ENCODE assay signal across 13 cellular contexts in the genomic region with DNA sequence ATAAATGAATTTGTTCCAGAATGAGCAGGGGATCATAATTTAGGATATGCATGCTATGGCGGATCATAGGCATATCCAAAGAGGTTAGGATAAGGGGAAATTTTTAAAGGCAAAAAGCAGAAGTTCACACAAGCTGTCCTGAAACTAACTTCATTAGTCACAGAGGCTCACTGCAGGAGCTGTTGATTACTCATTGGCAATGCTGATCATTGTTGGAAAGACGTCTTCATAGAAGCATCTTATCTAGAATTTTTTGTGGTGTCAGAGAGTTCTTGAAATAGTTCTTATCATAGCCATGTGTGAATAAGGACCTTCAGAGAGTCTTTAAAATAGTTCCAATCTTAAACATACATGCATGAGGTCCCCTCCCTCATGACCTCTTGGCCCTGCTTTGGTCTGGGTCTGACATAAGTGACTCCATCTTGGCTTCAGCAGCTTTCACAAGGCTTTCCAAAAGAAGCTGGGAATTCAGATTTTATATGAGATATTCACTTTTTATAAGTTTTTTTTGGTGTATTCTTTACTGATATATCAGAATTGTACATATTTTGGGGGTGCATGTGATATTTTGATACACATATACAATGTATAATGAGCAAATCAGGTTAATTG. TPM values are rescaled to one million over a fixed set of nuclear protein-coding genes. Genes with fewer than 3 reads are reported as not detected.
DNase-seq lines count a peak whose midpoint lies in the region; ATAC-seq and TF ChIP-seq lines count a peak whose summit lies in the region.
"Had no signal": no experiment of that assay in that cellular context is flagged by ENCODE, and none has a peak within 500 bp of the region (broad histone marks: within the 10 kb centered on the region; RNA-seq: fewer than 3 reads in every experiment).

No MANE protein-coding gene starts in this region.

- no peaks in the 10 kb centered on the region for H3K4me1 Mint-ChIP-seq in activated T-helper 2 cell treated with anti-CD3 and anti-CD28 coated beads, Interferon-gamma antibody, Interleukin-2, Interleukin-4, amounts not matched to agents 10 μg/mL and 5 μg/mL and 100 μg/mL, durations not matched to agents 14 hours and 24 hours and 36 hours (ENCODE audit: low read depth)
- H3K4me1 Mint-ChIP-seq: activated B cell treated with CpG ODN at 0.5 μM for 24 hours; CD4-positive, CD25-positive, alpha-beta regulatory T cell had no signal

- TF ChIP-seq CTCF in GM10248 (IDR thresholded peaks at IDR 0.05; ENCODE audit: control extremely low read depth, extremely low read depth, low read depth, missing control alignments) (no peak), cardiac fibroblast (IDR thresholded peaks at IDR 0.05; ENCODE audit: low read depth, low read length) (no peak)

- no peaks in the 10 kb centered on the region for H3K36me3 Mint-ChIP-seq in activated T-helper 2 cell treated with anti-CD3 and anti-CD28 coated beads, Interferon-gamma antibody, Interleukin-2, Interleukin-4, amounts not matched to agents 10 μg/mL and 5 μg/mL and 100 μg/mL, durations not matched to agents 14 hours and 24 hours and 36 hours (ENCODE audit: low read depth)
- H3K36me3 Mint-ChIP-seq: CD4-positive, CD25-positive, alpha-beta regulatory T cell had no signal

- no peaks in the 10 kb centered on the region for H3K36me3 ChIP-seq in MG63

- H3K4me3 ChIP-seq in MG63 = no peak overlapping the region
- no peak overlapping the region for H3K4me3 ChIP-seq in cardiac fibroblast (replicated peaks in 1 of 2; ENCODE audit: low read depth in 2 of 2, low read length in 2 of 2)

- POLR2A ChIA-PET in GM10248 (lab: Yijun Ruan, JAX) = no interaction called here

- peaks cover 3% of the 10 kb centered on the region for H3K9me3 ChIP-seq in MG63

- no peak overlapping the region for H3K27ac Mint-ChIP-seq in activated T-helper 2 cell treated with anti-CD3 and anti-CD28 coated beads, Interferon-gamma antibody, Interleukin-2, Interleukin-4, amounts not matched to agents 10 μg/mL and 5 μg/mL and 100 μg/mL, durations not matched to agents 14 hours and 24 hours and 36 hours
- H3K27ac Mint-ChIP-seq: activated B cell treated with CpG ODN at 0.5 μM for 24 hours; CD4-positive, CD25-positive, alpha-beta regulatory T cell had no signal

- H3K4me3 Mint-ChIP-seq in activated T-helper 2 cell treated with anti-CD3 and anti-CD28 coated beads, Interferon-gamma antibody, Interleukin-2, Interleukin-4, amounts not matched to agents 10 μg/mL and 5 μg/mL and 100 μg/mL, durations not matched to agents 14 hours and 24 hours and 36 hours (ENCODE audit: low read depth) = no peak overlapping the region
- H3K4me3 Mint-ChIP-seq: activated B cell treated with CpG ODN at 0.5 μM for 24 hours; CD4-positive, CD25-positive, alpha-beta regulatory T cell had no signal

- H3K27me3 Mint-ChIP-seq in activated T-helper 2 cell treated with anti-CD3 and anti-CD28 coated beads, Interferon-gamma antibody, Interleukin-2, Interleukin-4, amounts not matched to agents 10 μg/mL and 5 μg/mL and 100 μg/mL, durations not matched to agents 14 hours and 24 hours and 36 hours (ENCODE audit: low read depth) = no peaks in the 10 kb centered on the region
- H3K27me3 Mint-ChIP-seq: activated B cell treated with CpG ODN at 0.5 μM for 24 hours had no signal

- H3K9me3 Mint-ChIP-seq in activated T-helper 2 cell treated with anti-CD3 and anti-CD28 coated beads, Interferon-gamma antibody, Interleukin-2, Interleukin-4, amounts not matched to agents 10 μg/mL and 5 μg/mL and 100 μg/mL, durations not matched to agents 14 hours and 24 hours and 36 hours = no peaks in the 10 kb centered on the region

- peak; percentile 26 for DNase-seq in GM10248 (ENCODE audit: extremely low spot score)
- peak; percentile 27 for DNase-seq in MG63
- DNase-seq in cardiac fibroblast (ENCODE audit: low read depth in 2 of 2) = peak; percentile 2 to 6
- DNase-seq in COLO829 (ENCODE audit: low spot score) = no peak
- DNase-seq in activated T-helper 2 cell treated with anti-CD3 and anti-CD28 coated beads, Interferon-gamma antibody, Interleukin-2, Interleukin-4, amounts not matched to agents 10 μg/mL and 5 μg/mL and 100 μg/mL, durations not matched to agents 14 hours and 24 hours and 36 hours (ENCODE audit: low spot score) = no peak
- no peak for DNase-seq in NCI-H748 (lab: John Stamatoyannopoulos, UW; ENCODE audit: unreplicated experiment)
- no peak for DNase-seq in NCI-H1417 (lab: John Stamatoyannopoulos, UW)
- DNase-seq: activated B cell treated with CpG ODN at 0.5 μM for 24 hours; CD4-positive, CD25-positive, alpha-beta regulatory T cell; KG1; RPMI8226; stimulated activated CD8-positive, alpha-beta memory T cell treated with anti-CD3 and anti-CD28 coated beads, Interleukin-4, amount 100 ng/mL, for 48 hours had no signal

- peak; percentile 80 for ATAC-seq in GM21619 (IDR thresholded peaks at IDR 0.05; ENCODE audit: unreplicated experiment)

- CTCF ChIA-PET in GM10248 (lab: Yijun Ruan, JAX) = interaction anchor here (0.9 to 1.4 kb wide), 4 partner anchors 21 to 392 kb away, joined by 3 to 4 read pairs (median 3); no protein-coding TSS in a partner anchor

- intact Hi-C loops in activated T-helper 2 cell treated with anti-CD3 and anti-CD28 coated beads, Interferon-gamma antibody, Interleukin-2, Interleukin-4, amounts not matched to agents 10 μg/mL and 5 μg/mL and 100 μg/mL, durations not matched to agents 14 hours and 24 hours and 36 hours (cut with micrococcal nuclease) = no loop called here

- no peaks in the 10 kb centered on the region for H3K27me3 ChIP-seq in MG63

RNA-seq across cellular contexts. Expression of gene CCDC195, which starts 7.5 kb away (rescaled TPM):
- not detected in 2 replicates for total RNA-seq in MG63 (2014; rRNA removed; shearing (Covaris generic); ENCODE audit: low replicate concordance)
- not detected in 2 replicates for total RNA-seq in activated T-helper 2 cell treated with anti-CD3 and anti-CD28 coated beads, Interferon-gamma antibody, Interleukin-2, Interleukin-4, amounts not matched to agents 10 μg/mL and 5 μg/mL and 100 μg/mL, durations not matched to agents 14 hours and 24 hours and 36 hours
- total RNA-seq: activated B cell treated with CpG ODN at 0.5 μM for 24 hours; CD4-positive, CD25-positive, alpha-beta regulatory T cell had no signal

Comparison
In these comparisons a context has a peak if more than half of its experiments do, and no peak if none do; other contexts are left out.
1. DNase-seq: peak in GM10248 (single experiment), MG63 (single experiment) and cardiac fibroblast (2 of 2); none in COLO829 (single experiment), activated T-helper 2 cell treated with anti-CD3 and anti-CD28 coated beads, Interferon-gamma antibody, Interleukin-2, Interleukin-4, amounts not matched to agents 10 μg/mL and 5 μg/mL and 100 μg/mL, durations not matched to agents 14 hours and 24 hours and 36 hours (single experiment), NCI-H748 (single experiment) and NCI-H1417 (0 of 3).